1 cellular context compared by ENCODE assay signal in genomic region chr16:31474173-31474714, GRCh38.
A peak's percentile ranks its signal among the peaks of the same experiment; 100 is the strongest.
TF ChIP-seq lines count a peak whose summit lies in the region.

No MANE protein-coding gene starts in this region.

TF ChIP-seq in K562, 482 proteins besides CTCF, POLR2A, EP300 and RAD21 (continued from another document):
- no peak for TF ChIP-seq HSF4 (CRISPR knock-in tag; IDR thresholded peaks at IDR 0.05; ENCODE audit: borderline replicate concordance)
- no peak for TF ChIP-seq TAF1 (IDR thresholded peaks at IDR 0.05; ENCODE audit: control insufficient read depth, extremely low read depth, insufficient read depth, low read length, severe bottlenecking)
- TF ChIP-seq TSHZ1 (CRISPR knock-in tag; IDR thresholded peaks at IDR 0.05), result no peak
- no peak for TF ChIP-seq TAF15 (IDR thresholded peaks at IDR 0.05; ENCODE audit: low read depth, low read length)
- peak; percentile 49 for TF ChIP-seq FOSL1 (tag; conservative IDR thresholded peaks at IDR 0.05)
- TF ChIP-seq TRIM28 (IDR thresholded peaks at IDR 0.05), result no peak
- no peak for TF ChIP-seq ARHGAP35 (IDR thresholded peaks at IDR 0.05; ENCODE audit: partially characterized antibody)
- no peak for TF ChIP-seq HNRNPL (IDR thresholded peaks at IDR 0.05; ENCODE audit: low read depth, low read length)
- 0 out of 2 replicates have a peak, but pooled peaks have one; percentile 27 for TF ChIP-seq CREM (IDR thresholded peaks at IDR 0.05; ENCODE audit: low read depth)
- TF ChIP-seq ZNF75A (CRISPR knock-in tag; IDR thresholded peaks at IDR 0.05), result no peak
- TF ChIP-seq E2F4 (CRISPR knock-in tag; IDR thresholded peaks at IDR 0.05; ENCODE audit: low read depth), result no peak
- no peak for TF ChIP-seq KHSRP (IDR thresholded peaks at IDR 0.05)
- TF ChIP-seq ZMIZ1 (IDR thresholded peaks at IDR 0.05; ENCODE audit: low read depth in 2 of 2, low read length in 2 of 2), result no peak
- TF ChIP-seq PKNOX1 (IDR thresholded peaks at IDR 0.05), result 0 out of 2 replicates have a peak, but pooled peaks have one; percentile 12
- TF ChIP-seq RFX1 (IDR thresholded peaks at IDR 0.05), result 0 out of 2 replicates have a peak, but pooled peaks have one; percentile 38
- no peak for TF ChIP-seq ZC3H8 (IDR thresholded peaks at IDR 0.05)
- no peak for TF ChIP-seq KDM1A (IDR thresholded peaks at IDR 0.05)
- no peak for TF ChIP-seq DNMT1 (IDR thresholded peaks at IDR 0.05)
- no peak for TF ChIP-seq NR3C1 (CRISPR knock-in tag; IDR thresholded peaks at IDR 0.05)
- TF ChIP-seq SFPQ (IDR thresholded peaks at IDR 0.05; ENCODE audit: low read depth, low read length), result no peak
- TF ChIP-seq ZNF609 (CRISPR knock-in tag; IDR thresholded peaks at IDR 0.05; ENCODE audit: borderline replicate concordance), result no peak
- TF ChIP-seq SETDB1 (IDR thresholded peaks at IDR 0.05; ENCODE audit: low read length), result no peak
- no peak for TF ChIP-seq POLR2AphosphoS5 (IDR thresholded peaks at IDR 0.05; ENCODE audit: control insufficient read depth, insufficient read depth, low read depth, low read length)
- TF ChIP-seq ZNF165 (CRISPR knock-in tag; IDR thresholded peaks at IDR 0.05; ENCODE audit: borderline replicate concordance), result no peak
- peak; percentile 52; the same call in 1 of the 2 replicates for TF ChIP-seq DPF2 (IDR thresholded peaks at IDR 0.05)
- no peak; the same call in 1 of the 2 replicates for TF ChIP-seq GATA2 (CRISPR knock-in tag; IDR thresholded peaks at IDR 0.05)
- 0 out of 2 replicates have a peak, but pooled peaks have one; percentile 6 for TF ChIP-seq CBFA2T2 (conservative IDR thresholded peaks at IDR 0.05)
- TF ChIP-seq SMC3 (conservative IDR thresholded peaks at IDR 0.05; ENCODE audit: insufficient read depth, low read depth, low read length), result 0 out of 2 replicates have a peak, but pooled peaks have one; percentile 10
- TF ChIP-seq TCF15 (CRISPR knock-in tag; IDR thresholded peaks at IDR 0.05), result no peak
- no peak for TF ChIP-seq E4F1 (CRISPR knock-in tag; IDR thresholded peaks at IDR 0.05; ENCODE audit: borderline replicate concordance)
- TF ChIP-seq ZNF41 (CRISPR knock-in tag; conservative IDR thresholded peaks at IDR 0.05), result no peak
- TF ChIP-seq SRSF1 (IDR thresholded peaks at IDR 0.05; ENCODE audit: low read depth, low read length), result no peak
- TF ChIP-seq ZNF212 (CRISPR knock-in tag; IDR thresholded peaks at IDR 0.05), result no peak
- TF ChIP-seq ILF3 (IDR thresholded peaks at IDR 0.05; ENCODE audit: borderline replicate concordance), result no peak
- peak; percentile 40 for TF ChIP-seq MEIS2 (IDR thresholded peaks at IDR 0.05; ENCODE audit: partially characterized antibody)
- 0 out of 2 replicates have a peak, but pooled peaks have one; percentile 15 for TF ChIP-seq ARID1B (IDR thresholded peaks at IDR 0.05)
- peak; percentile 68 for TF ChIP-seq MECOM (CRISPR knock-in tag; IDR thresholded peaks at IDR 0.05)
- no peak for TF ChIP-seq ZBTB26 (CRISPR knock-in tag; IDR thresholded peaks at IDR 0.05)
- peak; percentile 55; the same call in 1 of the 2 replicates for TF ChIP-seq JUN (IDR thresholded peaks at IDR 0.05; ENCODE audit: borderline replicate concordance, low read depth, low read length)
- no peak for TF ChIP-seq JUN (CRISPR knock-in tag; IDR thresholded peaks at IDR 0.05; ENCODE audit: borderline replicate concordance)
